ENCODE assay signal across 9 cellular contexts in genomic region chr5:55603947-55604346, GRCh38.
DNase-seq lines count a peak whose midpoint lies in the region; ATAC-seq and TF ChIP-seq lines count a peak whose summit lies in the region.
"Had no signal": no experiment of that assay in that cellular context is flagged by ENCODE, and none has a peak within 500 bp of the region (broad histone marks: within the 10 kb centered on the region; RNA-seq: fewer than 3 reads in every experiment).

No MANE protein-coding gene starts in this region.

- TF ChIP-seq CTCF in HFF-Myc (IDR thresholded peaks at IDR 0.05; ENCODE audit: low read depth, low read length, missing control alignments) = peak; percentile 7

- DNase-seq in HFF-Myc (ENCODE audit: extremely low read depth, low read depth) (no peak), adipocyte (ENCODE audit: low read depth) (no peak), inferior parietal cortex (ENCODE audit: extremely low spot score) (peak; percentile 74), superior temporal gyrus (ENCODE audit: extremely low spot score) (peak; percentile 90), DMS 273 (lab: John Stamatoyannopoulos, UW; ENCODE audit: unreplicated experiment) (no peak)
- no peak for DNase-seq in naive thymus-derived CD8-positive, alpha-beta T cell
- DNase-seq: activated CD4-positive, alpha-beta memory T cell treated with anti-CD3 and anti-CD28 coated beads for 36 hours had no signal

- H3K4me3 Mint-ChIP-seq in naive thymus-derived CD8-positive, alpha-beta T cell = no peak overlapping the region
- H3K4me3 Mint-ChIP-seq: activated CD4-positive, alpha-beta memory T cell treated with anti-CD3 and anti-CD28 coated beads for 36 hours had no signal

- peaks cover 15 to 27% (median 22%) of the 10 kb centered on the region in 4 donors for H3K4me1 Mint-ChIP-seq in naive thymus-derived CD8-positive, alpha-beta T cell

- no peaks in the 10 kb centered on the region for H3K9me3 ChIP-seq in adipocyte (ENCODE audit: control insufficient read depth, low read length)

- peaks cover 58% of the 10 kb centered on the region for H3K4me1 ChIP-seq in adipocyte (ENCODE audit: control insufficient read depth, insufficient read depth, low read length)

- H3K9ac ChIP-seq in adipocyte (ENCODE audit: low read length) = peak overlapping the region; percentile 87

- peaks cover 0 to 4% (median 0%) of the 10 kb centered on the region in 5 donors for H3K27me3 Mint-ChIP-seq in naive thymus-derived CD8-positive, alpha-beta T cell
- H3K27me3 Mint-ChIP-seq: activated CD4-positive, alpha-beta memory T cell treated with anti-CD3 and anti-CD28 coated beads for 36 hours had no signal

- ATAC-seq in HG03139 (IDR thresholded peaks at IDR 0.05; ENCODE audit: unreplicated experiment) (no peak), GM19023 (IDR thresholded peaks at IDR 0.05; ENCODE audit: unreplicated experiment) (no peak)
- ATAC-seq in naive thymus-derived CD8-positive, alpha-beta T cell = no peak

- no peaks in the 10 kb centered on the region for H3K27me3 ChIP-seq in adipocyte (replicated peaks; ENCODE audit: control insufficient read depth, insufficient read depth, low read length)

- H3K4me3 ChIP-seq in HFF-Myc (replicated peaks; ENCODE audit: low read depth, low read length) = no peak overlapping the region
- H3K4me3 ChIP-seq in adipocyte (ENCODE audit: low read length) = peak overlapping the region; percentile 19

- POLR2A ChIA-PET in naive thymus-derived CD8-positive, alpha-beta T cell (lab: Charles Lee) = no interaction called here

- no peaks in the 10 kb centered on the region for H3K36me3 ChIP-seq in adipocyte (ENCODE audit: control insufficient read depth, insufficient read depth, low read length, severe bottlenecking)

- H3K36me3 Mint-ChIP-seq in naive thymus-derived CD8-positive, alpha-beta T cell = no peaks in the 10 kb centered on the region
- H3K36me3 Mint-ChIP-seq: activated CD4-positive, alpha-beta memory T cell treated with anti-CD3 and anti-CD28 coated beads for 36 hours had no signal

- no peaks in the 10 kb centered on the region for H3K9me3 Mint-ChIP-seq in naive thymus-derived CD8-positive, alpha-beta T cell
- H3K9me3 Mint-ChIP-seq: activated CD4-positive, alpha-beta memory T cell treated with anti-CD3 and anti-CD28 coated beads for 36 hours had no signal

- H3K27ac Mint-ChIP-seq in naive thymus-derived CD8-positive, alpha-beta T cell = no peak overlapping the region
- H3K27ac Mint-ChIP-seq: activated CD4-positive, alpha-beta memory T cell treated with anti-CD3 and anti-CD28 coated beads for 36 hours had no signal

Comparison
In these comparisons a context has a peak if more than half of its experiments do, and no peak if none do; other contexts are left out.
1. DNase-seq: peak in inferior parietal cortex (single experiment) and superior temporal gyrus (single experiment); none in HFF-Myc (single experiment), adipocyte (single experiment), naive thymus-derived CD8-positive, alpha-beta T cell (0 of 10) and DMS 273 (single experiment).